ENCODE assay signal across 8 cellular contexts in the genomic region with DNA sequence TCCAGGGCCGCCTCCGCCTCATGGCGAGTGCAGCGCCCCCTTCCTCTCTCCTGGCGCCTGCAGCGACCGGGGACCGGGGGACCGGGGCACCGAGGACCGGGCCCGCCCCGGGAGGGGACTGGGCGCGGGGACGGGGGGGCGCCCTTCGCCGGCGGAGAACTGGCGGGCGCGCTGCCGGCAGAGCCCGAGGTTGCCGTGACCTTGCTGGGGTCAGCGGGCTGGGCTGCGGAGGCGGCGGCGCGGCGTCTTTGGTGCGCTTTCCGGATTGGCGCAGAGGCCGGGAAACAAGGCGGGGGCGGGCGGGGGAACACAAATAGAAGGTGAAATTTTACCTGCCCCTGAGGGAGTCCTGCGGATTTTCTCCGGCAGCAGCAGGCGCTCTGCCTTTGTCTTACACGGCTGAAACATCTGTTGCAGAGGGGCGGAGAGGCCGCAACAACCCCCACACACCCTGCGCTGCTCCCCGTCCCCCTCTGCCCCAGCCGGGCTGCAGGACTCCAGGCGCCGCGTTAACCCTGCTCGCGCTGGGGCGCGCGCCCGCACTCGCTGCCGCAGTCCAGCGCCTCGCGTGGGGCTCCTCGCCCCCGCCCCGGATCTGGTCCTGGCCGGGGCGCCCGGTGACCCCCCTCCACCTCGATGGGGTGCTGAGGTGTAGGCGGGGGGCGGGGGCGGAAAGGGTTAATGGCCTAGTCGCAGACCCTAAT. TPM values are rescaled to one million over a fixed set of nuclear protein-coding genes. Genes with fewer than 3 reads are reported as not detected.
DNase-seq lines count a peak whose midpoint lies in the region; ATAC-seq and TF ChIP-seq lines count a peak whose summit lies in the region.

No MANE protein-coding gene starts in this region.

- TF ChIP-seq RAD21 in SK-N-SH (IDR thresholded peaks at IDR 0.05; ENCODE audit: low read length) = no peak

- WGBS in SK-N-SH (ENCODE audit: low lambda C conversion rate) = 33% methylated on average over 44 of the region's 74 CpGs

- no peak overlapping the region for H2AFZ ChIP-seq in SK-N-SH (ENCODE audit: low read depth)

- no peaks in the 10 kb centered on the region for H3K36me3 ChIP-seq in SK-N-SH (replicated peaks in 1 of 2; ENCODE audit: control insufficient read depth in 1 of 2, insufficient read depth in 2 of 2, low read length in 1 of 2)
- no peaks in the 10 kb centered on the region for H3K36me3 ChIP-seq in iPS-20b (ENCODE audit: insufficient read depth, low read depth, low read length)
- H3K36me3 ChIP-seq in skeletal muscle satellite cell (ENCODE audit: insufficient read depth, low read length) = no peaks in the 10 kb centered on the region

- no peaks in the 10 kb centered on the region for H3K27me3 ChIP-seq in SK-N-SH (ENCODE audit: insufficient read depth)
- H3K27me3 ChIP-seq in iPS-20b (ENCODE audit: insufficient read depth, low read length) = peaks cover 52% of the 10 kb centered on the region
- H3K27me3 ChIP-seq in skeletal muscle satellite cell (ENCODE audit: control insufficient read depth, insufficient read depth, low read length) = no peaks in the 10 kb centered on the region

- peak; percentile 35 for TF ChIP-seq CTCF in SK-N-SH (IDR thresholded peaks at IDR 0.05)

- DNase-seq in GM03348 (ENCODE audit: low spot score) (peak; percentile 61), HuH-7 (ENCODE audit: low spot score) (peak; percentile 87), SK-N-SH (peak; percentile 76), astrocyte of the hippocampus (ENCODE audit: low read depth, low spot score) (peak; percentile 66), Kasumi-1 (lab: John Stamatoyannopoulos, UW) (no peak)

- peaks cover 9% of the 10 kb centered on the region for H3F3A ChIP-seq in SK-N-SH (replicated peaks; ENCODE audit: insufficient read depth)

- ATAC-seq in GM18861 (IDR thresholded peaks at IDR 0.05; ENCODE audit: unreplicated experiment) = no peak

- no peaks in the 10 kb centered on the region for H3K9me2 ChIP-seq in SK-N-SH

- H3K4me1 ChIP-seq in SK-N-SH (ENCODE audit: control insufficient read depth in 1 of 2, insufficient read depth in 2 of 2, low read depth in 1 of 2, low read length in 1 of 2) (peaks cover 22 to 77% of the 10 kb centered on the region in 2 experiments), iPS-20b (ENCODE audit: insufficient read depth, low read length) (peaks cover 25% of the 10 kb centered on the region; the same call in 1 of the 2 replicates), skeletal muscle satellite cell (ENCODE audit: control insufficient read depth, insufficient read depth, low read length) (peaks cover 28% of the 10 kb centered on the region)

- H3K4me3 ChIP-seq in SK-N-SH (ENCODE audit: low read depth in 2 of 2, low read length in 1 of 2) = peak overlapping the region; percentile 35 to 52; a peak in 3 of 4 replicates
- H3K4me3 ChIP-seq in iPS-20b (ENCODE audit: low read length) = peak overlapping the region; percentile 76
- H3K4me3 ChIP-seq in skeletal muscle satellite cell (ENCODE audit: low read length) = peak overlapping the region; percentile 69

- CTCF ChIA-PET in SK-N-SH (lab: Yijun Ruan, JAX) = interaction anchor here (0.9 to 4.3 kb wide), 4 partner anchors 30 to 57 kb away, joined by 3 to 22 read pairs (median 4); no protein-coding TSS in a partner anchor

- H3K9ac ChIP-seq in SK-N-SH = no peak overlapping the region
- H3K9ac ChIP-seq in iPS-20b (ENCODE audit: low read depth, low read length) = peak overlapping the region; percentile 53; the same call in 1 of the 2 replicates
- H3K9ac ChIP-seq in skeletal muscle satellite cell (ENCODE audit: low read depth, low read length) = peak overlapping the region; percentile 21

- no peak for TF ChIP-seq EP300 in SK-N-SH (IDR thresholded peaks at IDR 0.05; ENCODE audit: borderline replicate concordance in 1 of 2, low read depth in 1 of 2, low read length in 1 of 2)

- peaks cover 89% of the 10 kb centered on the region for H4K20me1 ChIP-seq in SK-N-SH (ENCODE audit: insufficient read depth)

- H3K9me3 ChIP-seq in SK-N-SH (no peaks in the 10 kb centered on the region), iPS-20b (ENCODE audit: insufficient read depth, low read depth, low read length) (no peaks in the 10 kb centered on the region), skeletal muscle satellite cell (replicated peaks; ENCODE audit: low read length) (no peaks in the 10 kb centered on the region)

- H3K79me2 ChIP-seq in SK-N-SH (ENCODE audit: insufficient read depth) = peaks cover 44% of the 10 kb centered on the region

- POLR2A ChIA-PET in SK-N-SH (lab: Yijun Ruan, JAX) = interaction anchor here (0.6 to 2.2 kb wide), 4 partner anchors 9 to 88 kb away, joined by 3 to 6 read pairs (median 4); partner anchors contain the start of gene SREBF1

- H3K27ac ChIP-seq in SK-N-SH (ENCODE audit: low read depth in 2 of 2, low read length in 1 of 2) = peak overlapping the region in 1 of 2 experiments; percentile 95; a peak in 2 of 4 replicates
- no peak overlapping the region for H3K27ac ChIP-seq in iPS-20b (ENCODE audit: low read length)

- H3K4me2 ChIP-seq in SK-N-SH = peak overlapping the region; percentile 87
- H3K4me2 ChIP-seq in skeletal muscle satellite cell (ENCODE audit: low read length) = peak overlapping the region; percentile 91

TF ChIP-seq in SK-N-SH, 30 proteins besides CTCF, POLR2A, EP300 and RAD21:
- TF ChIP-seq ELF1 (IDR thresholded peaks at IDR 0.05) = no peak
- no peak for TF ChIP-seq EZH2phosphoT487 (IDR thresholded peaks at IDR 0.05; ENCODE audit: borderline replicate concordance, low read depth)
- no peak for TF ChIP-seq FOXJ3 (CRISPR knock-in tag; IDR thresholded peaks at IDR 0.05)
- TF ChIP-seq TEAD4 (IDR thresholded peaks at IDR 0.05; ENCODE audit: borderline replicate concordance, insufficient read depth) = no peak
- TF ChIP-seq NRF1 (IDR thresholded peaks at IDR 0.05; ENCODE audit: low read depth, low read length) = no peak
- TF ChIP-seq RCOR1 (IDR thresholded peaks at IDR 0.05; ENCODE audit: low read length) = no peak; the same call in 1 of the 2 replicates

RNA-seq across cellular contexts. Expression of gene SREBF1, which starts 53.5 kb away (rescaled TPM):
- polyA plus RNA-seq in SK-N-SH (2012; rRNA removed) = 15.9 and 20.4 TPM in 2 replicates
- 5.3 and 8.6 TPM in 2 replicates for polyA plus RNA-seq in SK-N-SH (2012; cell fraction: cytosol; rRNA removed)
- 92.2 and 140 TPM in 2 replicates for polyA plus RNA-seq in SK-N-SH (2012; cell fraction: nucleus; rRNA removed)
- 76.9 and 114 TPM in 2 replicates for total RNA-seq in skeletal muscle satellite cell (2012; rRNA removed)

Comparison
In these comparisons a context has a peak if more than half of its experiments do, and no peak if none do; other contexts are left out.
1. DNase-seq: peak in GM03348 (single experiment), HuH-7 (single experiment), SK-N-SH (single experiment) and astrocyte of the hippocampus (single experiment); none in Kasumi-1 (0 of 2).
2. Peak in every context shown above with its lines, with median percentiles within 50 percentile points of each other: H3K4me3 ChIP-seq.